15 cellular contexts compared by ENCODE assay signal in the genomic region with DNA sequence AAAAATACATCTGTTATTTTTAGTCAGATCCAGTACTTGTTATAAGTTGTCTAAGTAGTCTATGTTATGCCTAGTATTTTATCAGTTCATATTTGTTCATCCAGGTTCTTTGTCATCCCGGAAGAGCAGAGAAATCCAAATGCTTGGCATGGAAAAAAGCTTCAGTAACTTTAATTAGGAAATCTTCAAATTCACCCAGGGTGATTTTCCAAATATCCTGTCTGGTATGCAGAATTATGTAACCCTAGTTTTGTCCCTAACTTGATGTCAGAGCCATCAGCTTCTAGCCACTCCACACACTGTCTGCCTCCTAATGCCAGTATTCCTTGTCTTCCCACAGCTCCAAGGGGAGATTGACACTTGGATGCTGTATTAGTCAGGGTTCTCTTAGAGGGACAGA.
DNase-seq lines count a peak whose midpoint lies in the region; ATAC-seq and TF ChIP-seq lines count a peak whose summit lies in the region.
"Had no signal": no experiment of that assay in that cellular context is flagged by ENCODE, and none has a peak within 500 bp of the region (broad histone marks: within the 10 kb centered on the region; RNA-seq: fewer than 3 reads in every experiment).

No MANE protein-coding gene starts in this region.

- H3K9me3 Mint-ChIP-seq in natural killer cell treated with Interleukin-12 subunit alpha and Interleukin-12 subunit beta and Interleukin-15 and Interleukin-18, amount 100 ng/mL, for 72 hours, result peaks cover 9% of the 10 kb centered on the region
- H3K9me3 Mint-ChIP-seq: CD8-positive, alpha-beta T cell had no signal

- intact Hi-C loops in left ventricle myocardium superior (cut with micrococcal nuclease), result no loop called here
- intact Hi-C loops in cardiac septum (cut with DNase I), result no loop called here
- intact Hi-C loops in psoas muscle (cut with DNase I), result no loop called here

- H3K9me3 ChIP-seq in psoas muscle, result no peaks in the 10 kb centered on the region

- H3K27ac ChIP-seq in psoas muscle, result no peak overlapping the region

- peaks cover 2 to 3% of the 10 kb centered on the region in 2 donors for H3K4me1 Mint-ChIP-seq in natural killer cell treated with Interleukin-12 subunit alpha and Interleukin-12 subunit beta and Interleukin-15 and Interleukin-18, amount 100 ng/mL, for 72 hours (ENCODE audit: low read depth in 2 of 2)
- H3K4me1 Mint-ChIP-seq: CD14-positive monocyte had no signal

- WGBS in psoas muscle, 3 donors, result 24 to 59% (median 49%) methylated on average over 1 of the region's 1 CpG

- H3K4me3 ChIP-seq in fibroblast of the aortic adventitia (ENCODE audit: low read depth, low read length), result no peak overlapping the region
- no peak overlapping the region for H3K4me3 ChIP-seq in psoas muscle

- H3K4me3 Mint-ChIP-seq in natural killer cell treated with Interleukin-12 subunit alpha and Interleukin-12 subunit beta and Interleukin-15 and Interleukin-18, amount 100 ng/mL, for 72 hours, result no peak overlapping the region
- H3K4me3 Mint-ChIP-seq: CD14-positive monocyte; CD8-positive, alpha-beta T cell had no signal

- no peaks in the 10 kb centered on the region for H3K36me3 ChIP-seq in psoas muscle (ENCODE audit: insufficient read depth in 1 of 2, low read depth in 1 of 2)

- no peak overlapping the region for H3K27ac Mint-ChIP-seq in natural killer cell treated with Interleukin-12 subunit alpha and Interleukin-12 subunit beta and Interleukin-15 and Interleukin-18, amount 100 ng/mL, for 72 hours
- H3K27ac Mint-ChIP-seq: CD14-positive monocyte; CD8-positive, alpha-beta T cell had no signal

- H3K27me3 Mint-ChIP-seq in natural killer cell treated with Interleukin-12 subunit alpha and Interleukin-12 subunit beta and Interleukin-15 and Interleukin-18, amount 100 ng/mL, for 72 hours, result no peaks in the 10 kb centered on the region

- TF ChIP-seq CTCF in fibroblast of the aortic adventitia (IDR thresholded peaks at IDR 0.05; ENCODE audit: insufficient read depth, low read length) (no peak), psoas muscle (IDR thresholded peaks at IDR 0.05) (no peak)

- H3K4me1 ChIP-seq in psoas muscle, result no peaks in the 10 kb centered on the region

- no peaks in the 10 kb centered on the region for H3K27me3 ChIP-seq in psoas muscle (ENCODE audit: insufficient read depth in 3 of 3, low read length in 2 of 3)

- H3K36me3 Mint-ChIP-seq in natural killer cell treated with Interleukin-12 subunit alpha and Interleukin-12 subunit beta and Interleukin-15 and Interleukin-18, amount 100 ng/mL, for 72 hours, result peaks cover 4% of the 10 kb centered on the region
- H3K36me3 Mint-ChIP-seq: CD14-positive monocyte; CD8-positive, alpha-beta T cell had no signal

- DNase-seq in left ventricle myocardium superior, result no peak
- no peak for DNase-seq in cardiac septum (ENCODE audit: low spot score)
- DNase-seq in GM03348 (ENCODE audit: low spot score), result peak; percentile 52
- DNase-seq in fibroblast of the aortic adventitia (ENCODE audit: low read depth), result peak; percentile 16
- DNase-seq in RPMI8226, result no peak
- DNase-seq in natural killer cell treated with Interleukin-12 subunit alpha and Interleukin-12 subunit beta and Interleukin-15 and Interleukin-18, amount 100 ng/mL, for 72 hours (ENCODE audit: low spot score), result no peak
- no peak for DNase-seq in psoas muscle
- DNase-seq: ACHN; CD8-positive, alpha-beta T cell; COR-L47; DND-41; GF-D8; IMR-90 had no signal

- ATAC-seq in left ventricle myocardium superior (peak; percentile 50), psoas muscle (no peak)
- no peak for ATAC-seq in natural killer cell treated with Interleukin-12 subunit alpha and Interleukin-12 subunit beta and Interleukin-15 and Interleukin-18, amount 100 ng/mL, for 72 hours
- ATAC-seq: CD8-positive, alpha-beta T cell; HCT116 had no signal

Comparison
In these comparisons a context has a peak if more than half of its experiments do, and no peak if none do; other contexts are left out.
1. DNase-seq: peak in GM03348 (single experiment) and fibroblast of the aortic adventitia (single experiment); none in left ventricle myocardium superior (single experiment), cardiac septum (single experiment), RPMI8226 (single experiment), natural killer cell treated with Interleukin-12 subunit alpha and Interleukin-12 subunit beta and Interleukin-15 and Interleukin-18, amount 100 ng/mL, for 72 hours (single experiment) and psoas muscle (0 of 2).